In genomic region chr7:140704205-140704604, GRCh38 we compare ENCODE assay signal across 21 cellular contexts.
"Had no signal": no experiment of that assay in that cellular context is flagged by ENCODE, and none has a peak within 500 bp of the region (broad histone marks: within the 10 kb centered on the region; RNA-seq: fewer than 3 reads in every experiment).

No MANE protein-coding gene starts in this region.

- H2AFZ ChIP-seq: neural progenitor cell had no signal

- H3K27ac Mint-ChIP-seq: neural progenitor cell; stimulated activated effector memory CD8-positive, alpha-beta T cell treated with anti-CD3 and anti-CD28 coated beads, Interleukin-12 subunit alpha, Interleukin-12 subunit beta, amount 100 ng/mL, for 72 hours had no signal

- H3K4me3 Mint-ChIP-seq: effector memory CD8-positive, alpha-beta T cell; natural killer cell treated with Interleukin-12 subunit alpha and Interleukin-12 subunit beta and Interleukin-15 and Interleukin-18, amount 100 ng/mL, for 72 hours; neural progenitor cell; stimulated activated effector memory CD8-positive, alpha-beta T cell treated with anti-CD3 and anti-CD28 coated beads, Interleukin-12 subunit alpha, Interleukin-12 subunit beta, amount 100 ng/mL, for 72 hours had no signal

- H3K4me1 ChIP-seq: gastrocnemius medialis, lower lobe of right lung, neural progenitor cell, prostate gland had no signal

- H3K4me3 ChIP-seq: coronary artery, gastrocnemius medialis, lower lobe of right lung, neural progenitor cell, prostate gland, right atrium auricular region, sigmoid colon, stomach, thyroid gland, vagina had no signal

- H3K27ac ChIP-seq: coronary artery, gastrocnemius medialis, lower lobe of right lung, neural progenitor cell, prostate gland, right atrium auricular region, sigmoid colon, stomach, thyroid gland, vagina had no signal

- ATAC-seq: effector memory CD8-positive, alpha-beta T cell; gastrocnemius medialis; left ventricle myocardium superior; lower lobe of right lung; natural killer cell treated with Interleukin-12 subunit alpha and Interleukin-12 subunit beta and Interleukin-15 and Interleukin-18, amount 100 ng/mL, for 72 hours; stimulated activated effector memory CD8-positive, alpha-beta T cell treated with anti-CD3 and anti-CD28 coated beads, Interleukin-12 subunit alpha, Interleukin-12 subunit beta, amount 100 ng/mL, for 72 hours had no signal

- H3K36me3 ChIP-seq: neural progenitor cell, prostate gland had no signal

- H3K27me3 Mint-ChIP-seq: effector memory CD8-positive, alpha-beta T cell; natural killer cell treated with Interleukin-12 subunit alpha and Interleukin-12 subunit beta and Interleukin-15 and Interleukin-18, amount 100 ng/mL, for 72 hours had no signal

- H3K9me3 ChIP-seq: gastrocnemius medialis, lower lobe of right lung, prostate gland, right atrium auricular region, stomach, thyroid gland, vagina had no signal

- DNase-seq: dermis blood vessel endothelial cell; effector memory CD8-positive, alpha-beta T cell; foreskin fibroblast; gastrocnemius medialis; head of caudate nucleus; left ventricle myocardium superior; lower lobe of right lung; sigmoid colon; stimulated activated CD4-positive, alpha-beta T cell treated with anti-CD3 and anti-CD28 coated beads, Interleukin-2, amount 100 ng/mL, for 24 hours; stimulated activated CD4-positive, alpha-beta T cell treated with anti-CD3 and anti-CD28 coated beads, Interleukin-4, amount 100 ng/mL, for 24 hours; stimulated activated naive CD4-positive, alpha-beta T cell treated with Interleukin-2 at 50 U/mL for 16 hours; stomach; thyroid gland; trophoblast cell had no signal

- H3K4me2 ChIP-seq: neural progenitor cell had no signal

- H3K9me3 Mint-ChIP-seq: effector memory CD8-positive, alpha-beta T cell; natural killer cell treated with Interleukin-12 subunit alpha and Interleukin-12 subunit beta and Interleukin-15 and Interleukin-18, amount 100 ng/mL, for 72 hours; neural progenitor cell; stimulated activated effector memory CD8-positive, alpha-beta T cell treated with anti-CD3 and anti-CD28 coated beads, Interleukin-12 subunit alpha, Interleukin-12 subunit beta, amount 100 ng/mL, for 72 hours had no signal

- H3K9ac ChIP-seq: neural progenitor cell had no signal

- H3K27me3 ChIP-seq: gastrocnemius medialis, neural progenitor cell, right atrium auricular region, sigmoid colon, stomach, thyroid gland, vagina had no signal
